In genomic region chr5:14209222-14209822, GRCh38 we compare ENCODE assay signal across 22 cellular contexts.
DNase-seq lines count a peak whose midpoint lies in the region; ATAC-seq, FAIRE-seq and TF ChIP-seq lines count a peak whose summit lies in the region.
"Had no signal": no experiment of that assay in that cellular context is flagged by ENCODE, and none has a peak within 500 bp of the region (broad histone marks: within the 10 kb centered on the region; RNA-seq: fewer than 3 reads in every experiment).

No MANE protein-coding gene starts in this region.

- no peak overlapping the region for H2AFZ ChIP-seq in astrocyte (ENCODE audit: low read depth, low read length)

- TF ChIP-seq CTCF in HFFc6 (IDR thresholded peaks at IDR 0.05) (no peak), astrocyte (IDR thresholded peaks at IDR 0.05; ENCODE audit: insufficient read depth, low read depth, low read length) (no peak), liver (IDR thresholded peaks at IDR 0.05; ENCODE audit: low read depth, low read length, missing input control) (no peak), ovary (IDR thresholded peaks at IDR 0.05) (no peak)

- H3K9me3 Mint-ChIP-seq in HFFc6 (no peaks in the 10 kb centered on the region; the same call in 1 of the 2 replicates), astrocyte (ENCODE audit: unreplicated experiment) (no peaks in the 10 kb centered on the region)
- H3K9me3 Mint-ChIP-seq in stimulated activated memory B cell treated with anti-CD40 and anti-IgM and Interleukin-4, amounts not matched to agents 10 μg/mL and 1 μg/mL and 100 μg/mL, for 72 hours: no peaks in the 10 kb centered on the region
- H3K9me3 Mint-ChIP-seq: CD14-positive monocyte had no signal

- DNase-seq in HFFc6 (no peak), astrocyte (ENCODE audit: low read depth) (no peak), ovary (no peak)
- no peak for DNase-seq in activated CD4-positive, CD25-positive, alpha-beta regulatory T cell treated with anti-CD3 and anti-CD28 coated beads, Interleukin-2, amount 50 U/mL, for 72 hours
- no peak for DNase-seq in NK-92 treated with Interleukin-12 subunit alpha and Interleukin-12 subunit beta, amount 100 ng/mL, for 24 hours (lab: John Stamatoyannopoulos, UW)
- DNase-seq: activated gamma-delta T cell, aorta, cortex of kidney, DND-41, kidney, MM.1S, NCI-H2029, NCI-H526, psoas muscle, WERI-Rb-1 had no signal

- H3K27ac Mint-ChIP-seq in HFFc6 (peak overlapping the region; percentile 87), astrocyte (ENCODE audit: unreplicated experiment) (peak overlapping the region; percentile 88)
- peak overlapping the region; percentile 92 for H3K27ac Mint-ChIP-seq in stimulated activated memory B cell treated with anti-CD40 and anti-IgM and Interleukin-4, amounts not matched to agents 10 μg/mL and 1 μg/mL and 100 μg/mL, for 72 hours

- H3K27me3 Mint-ChIP-seq in HFFc6 (ENCODE audit: insufficient read depth) (peaks cover 8% of the 10 kb centered on the region), astrocyte (ENCODE audit: low read depth, unreplicated experiment) (no peaks in the 10 kb centered on the region)
- no peaks in the 10 kb centered on the region for H3K27me3 Mint-ChIP-seq in stimulated activated memory B cell treated with anti-CD40 and anti-IgM and Interleukin-4, amounts not matched to agents 10 μg/mL and 1 μg/mL and 100 μg/mL, for 72 hours

- no peak for FAIRE-seq in astrocyte (lab: Jason Lieb, UNC)
- FAIRE-seq: HTR-8/SVneo, kidney had no signal

- H3K27me3 ChIP-seq in astrocyte (ENCODE audit: insufficient read depth, low read length) (no peaks in the 10 kb centered on the region), liver (ENCODE audit: control insufficient read depth in 4 of 4, insufficient read depth in 4 of 4, low read length in 3 of 4) (no peaks in the 10 kb centered on the region), ovary (no peaks in the 10 kb centered on the region)
- H3K27me3 ChIP-seq: heart left ventricle had no signal

- H3K9me3 ChIP-seq in astrocyte (ENCODE audit: insufficient read depth, low read depth, low read length): no peaks in the 10 kb centered on the region
- H3K9me3 ChIP-seq in liver (ENCODE audit: control insufficient read depth in 4 of 4, low read length in 3 of 4): no peaks in the 10 kb centered on the region
- no peaks in the 10 kb centered on the region for H3K9me3 ChIP-seq in ovary
- H3K9me3 ChIP-seq: heart left ventricle, psoas muscle, thoracic aorta had no signal

- H3K9ac ChIP-seq in astrocyte (ENCODE audit: low read length) (no peak overlapping the region), liver (ENCODE audit: low read depth in 1 of 2, low read length in 2 of 2) (no peak overlapping the region)

- peaks cover 78% of the 10 kb centered on the region for H3K4me1 ChIP-seq in astrocyte (ENCODE audit: insufficient read depth, low read length)
- H3K4me1 ChIP-seq in liver (ENCODE audit: control insufficient read depth in 4 of 4, insufficient read depth in 4 of 4, low read length in 3 of 4): peaks cover 22 to 52% (median 41%) of the 10 kb centered on the region in 4 donors
- peaks cover 19% of the 10 kb centered on the region for H3K4me1 ChIP-seq in ovary (ENCODE audit: insufficient read depth)

- ATAC-seq in stimulated activated memory B cell treated with anti-CD40 and anti-IgM and Interleukin-4, amounts not matched to agents 10 μg/mL and 1 μg/mL and 100 μg/mL, for 72 hours: no peak
- ATAC-seq in HG02884 (IDR thresholded peaks at IDR 0.05; ENCODE audit: unreplicated experiment): no peak

- H3K36me3 Mint-ChIP-seq in HFFc6 (ENCODE audit: low read depth): peaks cover 18% of the 10 kb centered on the region; the same call in 1 of the 2 replicates
- peaks cover 1% of the 10 kb centered on the region for H3K36me3 Mint-ChIP-seq in astrocyte (ENCODE audit: low read depth, unreplicated experiment)
- H3K36me3 Mint-ChIP-seq in stimulated activated memory B cell treated with anti-CD40 and anti-IgM and Interleukin-4, amounts not matched to agents 10 μg/mL and 1 μg/mL and 100 μg/mL, for 72 hours: no peaks in the 10 kb centered on the region
- H3K36me3 Mint-ChIP-seq: CD14-positive monocyte had no signal

- H3K4me3 Mint-ChIP-seq in HFFc6 (peak overlapping the region; percentile 75), astrocyte (ENCODE audit: unreplicated experiment) (peak overlapping the region; percentile 51)
- H3K4me3 Mint-ChIP-seq in stimulated activated memory B cell treated with anti-CD40 and anti-IgM and Interleukin-4, amounts not matched to agents 10 μg/mL and 1 μg/mL and 100 μg/mL, for 72 hours: peak overlapping the region; percentile 65
- H3K4me3 Mint-ChIP-seq: CD14-positive monocyte had no signal

- H3K79me2 ChIP-seq in astrocyte (ENCODE audit: insufficient read depth, low read length): peaks cover 100% of the 10 kb centered on the region

- WGBS in liver: 85% methylated on average over 9 of the region's 9 CpGs
- 49 to 76% (median 57%) methylated on average over 9 of the region's 9 CpGs for WGBS in ovary, 3 donors

- peak overlapping the region; percentile 76 for H3K4me2 ChIP-seq in astrocyte (ENCODE audit: low read length)

- H4K20me1 ChIP-seq in astrocyte (ENCODE audit: insufficient read depth, low read length): peaks cover 49% of the 10 kb centered on the region

- TF ChIP-seq EP300 in ovary (IDR thresholded peaks at IDR 0.05): no peak

- intact Hi-C loops in ovary (cut with DNase I): loop anchor here in 1 of 4 donors (10.0 kb wide), 1 partner anchor 45 kb away; no protein-coding TSS in a partner anchor

- no peak for TF ChIP-seq POLR2A in ovary (IDR thresholded peaks at IDR 0.05)

- no peak for TF ChIP-seq RAD21 in liver (IDR thresholded peaks at IDR 0.05)

- no peak overlapping the region for H3K4me3 ChIP-seq in astrocyte (ENCODE audit: insufficient read depth, low read depth, low read length)
- no peak overlapping the region for H3K4me3 ChIP-seq in liver (ENCODE audit: low read depth in 1 of 3, low read length in 3 of 3)
- no peak overlapping the region for H3K4me3 ChIP-seq in ovary
- H3K4me3 ChIP-seq: heart left ventricle, psoas muscle, thoracic aorta had no signal

- H3K27ac ChIP-seq in astrocyte (ENCODE audit: low read depth, low read length) (peak overlapping the region; percentile 90), liver (ENCODE audit: low read depth in 1 of 2, low read length in 2 of 2) (peak overlapping the region; percentile 77 to 92), ovary (peak overlapping the region in 1 of 2 donors; percentile 46)
- H3K27ac ChIP-seq: WERI-Rb-1 had no signal

- peaks cover 2% of the 10 kb centered on the region for H3K36me3 ChIP-seq in astrocyte (ENCODE audit: insufficient read depth, low read length)
- H3K36me3 ChIP-seq in liver (ENCODE audit: control insufficient read depth in 4 of 4, insufficient read depth in 3 of 4, low read depth in 1 of 4, low read length in 3 of 4): no peaks in the 10 kb centered on the region
- H3K36me3 ChIP-seq in ovary: no peaks in the 10 kb centered on the region
- H3K36me3 ChIP-seq: heart left ventricle, thoracic aorta, WERI-Rb-1 had no signal

- H3K4me1 Mint-ChIP-seq in HFFc6 (ENCODE audit: low read depth) (peaks cover 97% of the 10 kb centered on the region), astrocyte (ENCODE audit: low read depth, unreplicated experiment) (peaks cover 82% of the 10 kb centered on the region)
- peaks cover 88% of the 10 kb centered on the region for H3K4me1 Mint-ChIP-seq in stimulated activated memory B cell treated with anti-CD40 and anti-IgM and Interleukin-4, amounts not matched to agents 10 μg/mL and 1 μg/mL and 100 μg/mL, for 72 hours

TF ChIP-seq in liver, 16 proteins besides CTCF, POLR2A, EP300 and RAD21:
- no peak for TF ChIP-seq RXRA (IDR thresholded peaks at IDR 0.05)
- no peak for TF ChIP-seq HNF4G (IDR thresholded peaks at IDR 0.05)
- TF ChIP-seq YY1 (IDR thresholded peaks at IDR 0.05): no peak
- no peak for TF ChIP-seq NR2F2 (IDR thresholded peaks at IDR 0.05)
- no peak for TF ChIP-seq GABPA (IDR thresholded peaks at IDR 0.05 in 1 of 2, conservative IDR thresholded peaks at IDR 0.05 in 1 of 2)
- no peak for TF ChIP-seq FOXA2 (IDR thresholded peaks at IDR 0.05)
